3 cellular contexts compared by ENCODE assay signal in genomic region chr11:118602331-118602730, GRCh38.
TF ChIP-seq lines count a peak whose summit lies in the region.

No MANE protein-coding gene starts in this region.

TF ChIP-seq in HepG2, 621 proteins besides CTCF, POLR2A, EP300 and RAD21:
- TF ChIP-seq RBM22 (optimal IDR thresholded peaks at IDR 0.05; ENCODE audit: low read length) (peak; percentile 42), ZNF564 (CRISPR knock-in tag; IDR thresholded peaks at IDR 0.05) (no peak)

TF ChIP-seq in endothelial cell of umbilical vein, 7 proteins besides CTCF, POLR2A, EP300 and RAD21:
- TF ChIP-seq JUN (IDR thresholded peaks at IDR 0.05; ENCODE audit: borderline replicate concordance, insufficient read depth, insufficient read length, low read depth) (no peak), GATA2 (IDR thresholded peaks at IDR 0.05; ENCODE audit: insufficient read depth, insufficient read length, low read depth, low read length) (no peak), FOS (IDR thresholded peaks at IDR 0.05; ENCODE audit: borderline replicate concordance, insufficient read depth, low read length) (no peak), EZH2 (IDR thresholded peaks at IDR 0.05; ENCODE audit: borderline replicate concordance, low read depth, low read length, severe bottlenecking) (no peak), MAX (IDR thresholded peaks at IDR 0.05; ENCODE audit: insufficient read depth, insufficient read length) (no peak), POLR2AphosphoS5 (IDR thresholded peaks at IDR 0.05; ENCODE audit: insufficient read depth, low read depth, low read length) (no peak), MYC (IDR thresholded peaks at IDR 0.05; ENCODE audit: low read depth, low read length) (no peak)

TF ChIP-seq in liver, 16 proteins besides CTCF, POLR2A, EP300 and RAD21:
- TF ChIP-seq NR2F2 (IDR thresholded peaks at IDR 0.05): peak; percentile 46
- no peak for TF ChIP-seq YY1 (IDR thresholded peaks at IDR 0.05)
- peak; percentile 11 for TF ChIP-seq SP1 (IDR thresholded peaks at IDR 0.05)
